In the genomic region with DNA sequence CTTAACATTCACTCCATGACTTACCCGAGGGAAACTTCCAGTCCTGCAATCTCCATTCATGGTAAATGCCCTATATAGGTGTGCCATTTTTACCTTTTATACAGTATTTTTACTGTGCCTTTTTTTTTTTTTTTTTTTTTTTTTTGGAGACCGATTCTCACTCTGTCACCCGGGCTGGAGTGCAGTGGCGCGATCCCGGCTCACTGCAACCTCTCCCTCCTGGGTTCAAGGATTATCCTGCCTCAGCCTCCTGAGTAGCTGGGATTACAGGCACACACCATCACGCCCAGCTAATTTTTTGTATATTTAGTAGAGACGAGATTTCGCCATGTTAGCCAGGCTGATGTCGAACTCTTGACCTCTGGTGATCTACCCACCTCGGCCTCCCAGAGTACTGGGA, we compare ENCODE assay signal across 30 cellular contexts.
"Had no signal": no experiment of that assay in that cellular context is flagged by ENCODE, and none has a peak within 500 bp of the region (broad histone marks: within the 10 kb centered on the region; RNA-seq: fewer than 3 reads in every experiment).

No MANE protein-coding gene starts in this region.

- H3K9me3 ChIP-seq: esophagus muscularis mucosa, gastrocnemius medialis had no signal

- ATAC-seq: activated naive CD4-positive, alpha-beta T cell treated with anti-CD3 and anti-CD28 coated beads, Interleukin-2, amount 50 U/mL, for 72 hours; activated T-cell treated with anti-CD3 and anti-CD28 coated beads, Interleukin-2, amount 50 U/mL, for 72 hours; foreskin keratinocyte; gastrocnemius medialis; heart left ventricle; T-helper 17 cell had no signal

- H3K4me3 ChIP-seq: coronary artery, dorsolateral prefrontal cortex, esophagus muscularis mucosa, gastrocnemius medialis, heart left ventricle had no signal

- H3K4me1 ChIP-seq: esophagus muscularis mucosa, foreskin keratinocyte, gastrocnemius medialis, heart left ventricle had no signal

- H3K27me3 ChIP-seq: brain microvascular endothelial cell, dorsolateral prefrontal cortex, esophagus muscularis mucosa, foreskin keratinocyte, gastrocnemius medialis had no signal

- H3K27ac ChIP-seq: brain microvascular endothelial cell, coronary artery, dorsolateral prefrontal cortex, esophagus muscularis mucosa, foreskin keratinocyte, gastrocnemius medialis, heart left ventricle had no signal

- DNase-seq: activated CD4-positive, alpha-beta memory T cell treated with anti-CD3 and anti-CD28 coated beads, Interleukin-2, amount 10 ng/mL, durations not matched to agents 7 days and 5 days; activated CD4-positive, alpha-beta T cell treated with anti-CD3 and anti-CD28 coated beads for 4 hours; activated CD4-positive, alpha-beta T cell treated with anti-CD3 and anti-CD28 coated beads, Interleukin-2, amount 10 ng/mL, durations not matched to agents 7 days and 5 days; activated CD4-positive, alpha-beta T cell treated with anti-CD3 and anti-CD28 coated beads, Interleukin-2, amount 50 U/mL, for 4 hours; activated CD4-positive, CD25-positive, alpha-beta regulatory T cell; activated CD4-positive, CD25-positive, alpha-beta regulatory T cell treated with anti-CD3 and anti-CD28 coated beads, Interleukin-2, amount 50 U/mL, for 72 hours; activated CD8-positive, alpha-beta memory T cell treated with anti-CD3 and anti-CD28 coated beads, Interleukin-2, amount 50 U/mL, for 48 hours; activated gamma-delta T cell; activated naive CD4-positive, alpha-beta T cell; activated naive CD4-positive, alpha-beta T cell treated with anti-CD3 and anti-CD28 coated beads, Interleukin-2, amount 10 ng/mL, durations not matched to agents 7 days and 5 days; activated naive CD8-positive, alpha-beta T cell treated with anti-CD3 and anti-CD28 coated beads, Interleukin-2, amount 10 ng/mL, durations not matched to agents 7 days and 5 days; activated T-cell treated with anti-CD3 and anti-CD28 coated beads for 4 hours; activated T-cell treated with anti-CD3 and anti-CD28 coated beads, Interleukin-2, amount 50 U/mL, for 24 hours; activated T-cell treated with anti-CD3 and anti-CD28 coated beads, Interleukin-2, amount 50 U/mL, for 72 hours; amniotic stem cell; anterior cingulate cortex; brain microvascular endothelial cell; dorsolateral prefrontal cortex; effector memory CD4-positive, alpha-beta T cell; erythroblast; foreskin keratinocyte; gastrocnemius medialis; glutamatergic neuron; heart left ventricle; T-helper 1 cell; T-helper 17 cell; T1000 had no signal

- H3K36me3 ChIP-seq: brain microvascular endothelial cell, esophagus muscularis mucosa, gastrocnemius medialis, heart left ventricle had no signal
